In the genomic region with DNA sequence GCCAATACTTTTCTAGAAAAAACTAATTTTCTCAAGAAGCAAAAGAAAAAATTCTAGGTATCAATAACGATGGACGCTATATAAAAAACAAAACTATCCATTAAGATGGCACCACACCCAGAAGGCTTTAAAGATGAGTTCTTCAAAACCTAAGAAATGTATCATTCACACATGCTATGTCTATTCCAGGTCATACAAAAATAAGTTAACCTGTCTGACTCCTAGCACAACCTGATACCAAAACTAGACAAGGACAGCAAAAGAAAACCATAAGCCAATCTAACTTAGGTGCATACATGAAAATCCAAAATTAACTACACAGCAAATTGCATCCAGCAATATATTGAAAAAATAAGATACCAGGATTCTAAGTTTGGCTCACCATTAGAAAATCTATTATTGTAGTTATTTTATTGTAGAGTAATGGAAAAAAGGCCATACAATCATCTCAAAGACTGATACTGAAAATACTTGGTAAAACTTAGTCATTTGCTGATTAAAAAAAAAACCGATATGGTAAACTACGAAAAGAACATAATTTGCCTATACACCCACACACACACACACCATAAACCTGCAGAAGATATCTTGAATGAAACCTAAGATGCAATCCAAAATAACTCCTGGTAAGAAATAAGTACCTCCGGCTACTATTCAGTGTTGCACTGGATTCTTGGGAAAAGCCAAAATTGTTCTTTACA, we compare ENCODE assay signal across 9 cellular contexts. TPM values are rescaled to one million over a fixed set of nuclear protein-coding genes. Genes with fewer than 3 reads are reported as not detected.
DNase-seq lines count a peak whose midpoint lies in the region; ATAC-seq and TF ChIP-seq lines count a peak whose summit lies in the region.
"Had no signal": no experiment of that assay in that cellular context is flagged by ENCODE, and none has a peak within 500 bp of the region (broad histone marks: within the 10 kb centered on the region; RNA-seq: fewer than 3 reads in every experiment).

No MANE protein-coding gene starts in this region.

- peaks cover 3% of the 10 kb centered on the region for H3K9me3 Mint-ChIP-seq in activated T-cell treated with anti-CD3 and anti-CD28 coated beads, Interleukin-2, amount 50 U/mL, for 24 hours
- no peaks in the 10 kb centered on the region for H3K9me3 Mint-ChIP-seq in stimulated activated naive CD8-positive, alpha-beta T cell treated with anti-CD3 and anti-CD28 coated beads, Interleukin-15, amount 100 ng/mL, for 72 hours

- H3K27ac ChIP-seq in SJCRH30 (peak overlapping the region; percentile 92), right cardiac atrium (ENCODE audit: low read length) (no peak overlapping the region), transverse colon (peak overlapping the region in 1 of 4 donors; percentile 96)
- H3K27ac ChIP-seq: BLaER1 had no signal

- intact Hi-C loops in right cardiac atrium (cut with DNase I): no loop called here
- intact Hi-C loops in transverse colon (cut with DNase I; ENCODE audit: low total_unique reads): no loop called here

- no peak for DNase-seq in activated T-cell treated with anti-CD3 and anti-CD28 coated beads, Interleukin-2, amount 50 U/mL, for 24 hours
- no peak for DNase-seq in activated T-cell treated with anti-CD3 and anti-CD28 coated beads for 4 hours
- DNase-seq in SJCRH30: no peak
- no peak for DNase-seq in right cardiac atrium
- DNase-seq in stimulated activated naive CD8-positive, alpha-beta T cell treated with anti-CD3 and anti-CD28 coated beads, Interleukin-15, amount 100 ng/mL, for 72 hours: no peak
- DNase-seq in transverse colon: no peak
- no peak for DNase-seq in NCI-H526 treated with DMSO at 0.1 percent for 48 hours (lab: John Stamatoyannopoulos, UW)
- no peak for DNase-seq in superior temporal gyrus (ENCODE audit: extremely low spot score)

- TF ChIP-seq EP300 in transverse colon (IDR thresholded peaks at IDR 0.05; ENCODE audit: low read depth): no peak

- 80% methylated on average over 5 of the region's 5 CpGs for WGBS in right cardiac atrium
- WGBS in transverse colon (ENCODE audit: low coverage in 1 of 2), 2 donors: 66 to 73% methylated on average over 5 of the region's 5 CpGs

- H3K27me3 Mint-ChIP-seq in activated T-cell treated with anti-CD3 and anti-CD28 coated beads, Interleukin-2, amount 50 U/mL, for 24 hours: no peaks in the 10 kb centered on the region
- H3K27me3 Mint-ChIP-seq in stimulated activated naive CD8-positive, alpha-beta T cell treated with anti-CD3 and anti-CD28 coated beads, Interleukin-15, amount 100 ng/mL, for 72 hours: no peaks in the 10 kb centered on the region

- H3K27me3 ChIP-seq in SJCRH30 (no peaks in the 10 kb centered on the region), right cardiac atrium (ENCODE audit: control insufficient read depth, insufficient read depth) (no peaks in the 10 kb centered on the region), transverse colon (no peaks in the 10 kb centered on the region)
- H3K27me3 ChIP-seq: BLaER1 had no signal

- no peak for TF ChIP-seq CTCF in transverse colon (IDR thresholded peaks at IDR 0.05)

- peaks cover 66% of the 10 kb centered on the region for H3K4me1 Mint-ChIP-seq in activated T-cell treated with anti-CD3 and anti-CD28 coated beads, Interleukin-2, amount 50 U/mL, for 24 hours (ENCODE audit: low read depth)
- peaks cover 52% of the 10 kb centered on the region for H3K4me1 Mint-ChIP-seq in stimulated activated naive CD8-positive, alpha-beta T cell treated with anti-CD3 and anti-CD28 coated beads, Interleukin-15, amount 100 ng/mL, for 72 hours

- H3K36me3 Mint-ChIP-seq in activated T-cell treated with anti-CD3 and anti-CD28 coated beads, Interleukin-2, amount 50 U/mL, for 24 hours (ENCODE audit: low read depth): peaks cover 46% of the 10 kb centered on the region

- H3K4me1 ChIP-seq in SJCRH30 (peaks cover 6% of the 10 kb centered on the region), right cardiac atrium (ENCODE audit: control insufficient read depth, insufficient read depth, low read length) (no peaks in the 10 kb centered on the region), transverse colon (peaks cover 0 to 17% (median 5%) of the 10 kb centered on the region in 4 donors)
- H3K4me1 ChIP-seq: BLaER1 had no signal

- in situ Hi-C loops in transverse colon (cut with MboI; ENCODE audit: low pct_ligation_motif_present in 1 of 4, low pct_unique_long_range_greater_than_20kb in 1 of 4, low sequenced_read_pairs in 3 of 4): no loop called here

- H3K36me3 ChIP-seq in SJCRH30 (no peaks in the 10 kb centered on the region), transverse colon (no peaks in the 10 kb centered on the region)

- peak overlapping the region; percentile 87 for H3K4me3 ChIP-seq in SJCRH30
- peak overlapping the region; percentile 97 for H3K4me3 ChIP-seq in right cardiac atrium (ENCODE audit: low read length)
- peak overlapping the region in 2 of 4 donors; percentile 57 to 65 for H3K4me3 ChIP-seq in transverse colon
- H3K4me3 ChIP-seq: BLaER1 had no signal

- H3K27ac Mint-ChIP-seq in activated T-cell treated with anti-CD3 and anti-CD28 coated beads, Interleukin-2, amount 50 U/mL, for 24 hours: peak overlapping the region; percentile 97
- H3K27ac Mint-ChIP-seq in stimulated activated naive CD8-positive, alpha-beta T cell treated with anti-CD3 and anti-CD28 coated beads, Interleukin-15, amount 100 ng/mL, for 72 hours: peak overlapping the region; percentile 16 to 76

- H3K9me3 ChIP-seq in SJCRH30 (replicated peaks) (no peaks in the 10 kb centered on the region), right cardiac atrium (ENCODE audit: control insufficient read depth, low read length) (no peaks in the 10 kb centered on the region), transverse colon (no peaks in the 10 kb centered on the region)

- no peak for ATAC-seq in right cardiac atrium
- ATAC-seq in stimulated activated naive CD8-positive, alpha-beta T cell treated with anti-CD3 and anti-CD28 coated beads, Interleukin-15, amount 100 ng/mL, for 72 hours: peak; percentile 44

- peak overlapping the region; percentile 87 for H3K4me3 Mint-ChIP-seq in activated T-cell treated with anti-CD3 and anti-CD28 coated beads, Interleukin-2, amount 50 U/mL, for 24 hours
- peak overlapping the region; percentile 90 to 93 for H3K4me3 Mint-ChIP-seq in stimulated activated naive CD8-positive, alpha-beta T cell treated with anti-CD3 and anti-CD28 coated beads, Interleukin-15, amount 100 ng/mL, for 72 hours

- no peak for TF ChIP-seq POLR2A in transverse colon (IDR thresholded peaks at IDR 0.05)

RNA-seq across cellular contexts. Expression of gene TRAF5, which starts 55.0 kb away (rescaled TPM):
- 12.2 and 15.2 TPM in 2 replicates for total RNA-seq in SJCRH30 (2014; rRNA removed; shearing (Covaris generic))
- total RNA-seq in right cardiac atrium: 1 to 10 TPM; 2.5 to 4.3 (median 3.0) TPM
- 2.6 TPM for polyA plus RNA-seq in right cardiac atrium
- total RNA-seq in transverse colon: 10 to 100 TPM; 10.5 to 30.5 (median 17.0) TPM
